8 cellular contexts compared by ENCODE assay signal in the genomic region with DNA sequence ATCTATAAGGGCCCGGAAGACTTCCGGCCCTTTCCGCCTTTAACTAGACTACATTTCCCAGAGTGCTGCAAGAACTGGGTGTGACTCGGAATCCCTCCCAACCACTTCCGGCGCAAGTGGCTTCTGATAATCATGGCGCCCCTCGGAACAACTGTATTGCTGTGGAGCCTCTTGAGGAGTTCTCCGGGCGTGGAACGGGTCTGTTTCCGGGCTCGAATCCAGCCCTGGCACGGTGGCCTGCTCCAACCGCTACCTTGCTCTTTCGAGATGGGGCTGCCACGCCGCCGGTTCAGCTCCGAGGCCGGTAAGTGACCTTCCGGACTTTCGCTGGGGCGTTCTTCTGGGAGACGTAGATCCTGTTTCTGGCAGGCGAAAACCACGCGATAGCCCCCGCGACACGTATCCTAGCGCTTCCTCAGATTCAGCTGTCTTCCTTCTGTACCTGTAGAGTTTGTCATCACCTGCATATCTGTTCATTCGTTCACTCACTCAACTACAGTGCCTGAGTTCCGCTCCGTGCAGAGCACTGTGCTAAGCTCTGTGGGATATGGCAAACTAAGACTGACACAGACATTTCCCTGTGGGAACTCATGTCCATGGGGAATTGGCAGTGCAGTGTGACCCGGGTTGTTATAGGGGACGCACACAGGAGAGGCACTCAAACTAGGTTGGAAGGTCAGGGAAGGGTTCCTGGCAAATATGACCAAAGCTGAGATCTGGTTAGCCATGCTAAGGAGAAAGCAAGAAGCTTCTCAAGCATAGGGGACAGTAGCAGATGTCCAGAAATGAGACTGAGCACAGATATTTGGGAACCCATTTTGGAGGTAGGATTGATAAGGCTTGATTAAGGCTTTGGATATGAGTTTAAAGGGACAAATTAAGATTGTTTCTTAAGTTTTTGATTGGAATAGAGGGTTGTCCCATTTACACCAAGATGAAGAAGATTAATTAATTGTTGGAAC. TPM values are rescaled to one million over a fixed set of nuclear protein-coding genes. Genes with fewer than 3 reads are reported as not detected.
DNase-seq lines count a peak whose midpoint lies in the region; ATAC-seq and TF ChIP-seq lines count a peak whose summit lies in the region.

A gene (plus strand): TSS at position 126 of the 962 bp plus-strand sequence. CDS start 7 bp downstream, at position 133.

- H3K9me3 ChIP-seq in ES-I3 (ENCODE audit: control insufficient read depth, insufficient read depth, low read length) (no peaks in the 10 kb centered on the region), HAP-1 (no peaks in the 10 kb centered on the region), MM.1S (replicated peaks; ENCODE audit: insufficient read depth, low read length) (no peaks in the 10 kb centered on the region), neural progenitor cell (ENCODE audit: low read depth) (no peaks in the 10 kb centered on the region)

- H3K4me2 ChIP-seq in MM.1S (ENCODE audit: low read depth, low read length), result peak within 1 kb of the TSS; percentile 96
- H3K4me2 ChIP-seq in neural progenitor cell, result peak within 1 kb of the TSS; percentile 99

- H4K20me1 ChIP-seq in MM.1S (ENCODE audit: insufficient read depth, low read length) (no peaks in the 10 kb centered on the region), neural progenitor cell (ENCODE audit: low read depth) (no peaks in the 10 kb centered on the region)

- no peaks in the 10 kb centered on the region for H3K9me2 ChIP-seq in MM.1S (replicated peaks; ENCODE audit: insufficient read depth, low read length)

- peak within 1 kb of the TSS; percentile 68 for H3K27ac ChIP-seq in MM.1S (ENCODE audit: low read length)
- H3K27ac ChIP-seq in foreskin keratinocyte, result peak within 1 kb of the TSS; percentile 93
- H3K27ac ChIP-seq in neural progenitor cell, result no peak within 1 kb of the TSS

- H3K27me3 Mint-ChIP-seq in neural progenitor cell (ENCODE audit: insufficient read depth, low read depth), result no peaks in the 10 kb centered on the region

- DNase-seq in HAP-1 (ENCODE audit: low spot score in 2 of 2) (peak; percentile 82 to 86), MM.1S (peak; percentile 88), SIG-M5 (lab: John Stamatoyannopoulos, UW) (peak; percentile 80), activated gamma-delta T cell (lab: John Stamatoyannopoulos, UW) (peak; percentile 12), foreskin keratinocyte (peak; percentile 88 to 91), neural progenitor cell (ENCODE audit: low spot score) (peak; percentile 79), stromal cell of bone marrow (ENCODE audit: low read depth) (peak; percentile 80)

- H3K9me3 Mint-ChIP-seq in neural progenitor cell, result no peaks in the 10 kb centered on the region

- H3K4me1 Mint-ChIP-seq in neural progenitor cell, result no peaks in the 10 kb centered on the region

- H3K4me1 ChIP-seq in ES-I3 (ENCODE audit: insufficient read depth, low read length), result peaks cover 3% of the 10 kb centered on the region
- H3K4me1 ChIP-seq in HAP-1, result peaks cover 5% of the 10 kb centered on the region
- peaks cover 8% of the 10 kb centered on the region; the same call in 1 of the 2 replicates for H3K4me1 ChIP-seq in MM.1S (ENCODE audit: low read length)
- peaks cover 10% of the 10 kb centered on the region for H3K4me1 ChIP-seq in foreskin keratinocyte
- peaks cover 8% of the 10 kb centered on the region for H3K4me1 ChIP-seq in neural progenitor cell

- H3K27me3 ChIP-seq in HAP-1 (ENCODE audit: low read depth), result no peaks in the 10 kb centered on the region
- no peaks in the 10 kb centered on the region for H3K27me3 ChIP-seq in MM.1S (replicated peaks; ENCODE audit: insufficient read depth, low read length)
- no peaks in the 10 kb centered on the region for H3K27me3 ChIP-seq in foreskin keratinocyte
- peaks cover 40% of the 10 kb centered on the region for H3K27me3 ChIP-seq in neural progenitor cell

- peak; percentile 96 for ATAC-seq in foreskin keratinocyte

- H2AFZ ChIP-seq in MM.1S (ENCODE audit: low read length) (peak within 1 kb of the TSS; percentile 97), neural progenitor cell (replicated peaks) (peak within 1 kb of the TSS; percentile 98)

- H3K36me3 Mint-ChIP-seq in neural progenitor cell, result no peaks in the 10 kb centered on the region

- H3K79me2 ChIP-seq in MM.1S (ENCODE audit: low read length), result peaks cover 27% of the 10 kb centered on the region
- H3K79me2 ChIP-seq in neural progenitor cell (ENCODE audit: low read depth), result peaks cover 29% of the 10 kb centered on the region

- in situ Hi-C loops in HAP-1 (cut with MboI; ENCODE audit: low sequenced_read_pairs), result no loop called here

- TF ChIP-seq CTCF in MM.1S (IDR thresholded peaks at IDR 0.05; ENCODE audit: low read length) (no peak), foreskin keratinocyte (conservative IDR thresholded peaks at IDR 0.05) (no peak), neural progenitor cell (IDR thresholded peaks at IDR 0.05) (no peak)

- no peak within 1 kb of the TSS for H3K27ac Mint-ChIP-seq in neural progenitor cell

- H3K4me3 ChIP-seq in HAP-1 (peak within 1 kb of the TSS; percentile 80), MM.1S (ENCODE audit: low read length) (peak within 1 kb of the TSS; percentile 98), neural progenitor cell (peak within 1 kb of the TSS; percentile 96)

- H3K9ac ChIP-seq in ES-I3 (ENCODE audit: low read depth, low read length), result peak within 1 kb of the TSS; percentile 94
- peak within 1 kb of the TSS; percentile 89 for H3K9ac ChIP-seq in MM.1S (ENCODE audit: low read length)
- H3K9ac ChIP-seq in neural progenitor cell, result peak within 1 kb of the TSS; percentile 88

- no peaks in the 10 kb centered on the region for H3F3A ChIP-seq in MM.1S (ENCODE audit: insufficient read depth, low read length)
- H3F3A ChIP-seq in neural progenitor cell (ENCODE audit: low read depth), result no peaks in the 10 kb centered on the region

- H3K4me3 Mint-ChIP-seq in neural progenitor cell, result no peak within 1 kb of the TSS

- no peaks in the 10 kb centered on the region; the same call in none of the 2 replicates for H3K36me3 ChIP-seq in ES-I3 (ENCODE audit: insufficient read depth, low read length)
- H3K36me3 ChIP-seq in HAP-1 (replicated peaks), result peaks cover 25% of the 10 kb centered on the region
- no peaks in the 10 kb centered on the region; the same call in 1 of the 2 replicates for H3K36me3 ChIP-seq in MM.1S (replicated peaks; ENCODE audit: insufficient read depth, low read length)
- H3K36me3 ChIP-seq in neural progenitor cell, result no peaks in the 10 kb centered on the region

RNA-seq across cellular contexts. Expression of the gene that starts here (rescaled TPM):
- 65.4 and 65.7 TPM in 2 replicates for total RNA-seq in foreskin keratinocyte
- polyA plus RNA-seq in foreskin keratinocyte, result 59.8 and 61.1 TPM in 2 replicates
- total RNA-seq in neural progenitor cell (ENCODE audit: low replicate concordance), result 54.3 and 85.8 TPM in 2 replicates

Comparison
In these comparisons a context has a peak if more than half of its experiments do, and no peak if none do; other contexts are left out.
1. DNase-seq: peak in every context shown above with its lines; median percentile 90 in foreskin keratinocyte; 88 in MM.1S; 84 in HAP-1; 80 in SIG-M5; 80 in stromal cell of bone marrow; 79 in neural progenitor cell; 12 in activated gamma-delta T cell.